15 cellular contexts compared by ENCODE assay signal in the genomic region with DNA sequence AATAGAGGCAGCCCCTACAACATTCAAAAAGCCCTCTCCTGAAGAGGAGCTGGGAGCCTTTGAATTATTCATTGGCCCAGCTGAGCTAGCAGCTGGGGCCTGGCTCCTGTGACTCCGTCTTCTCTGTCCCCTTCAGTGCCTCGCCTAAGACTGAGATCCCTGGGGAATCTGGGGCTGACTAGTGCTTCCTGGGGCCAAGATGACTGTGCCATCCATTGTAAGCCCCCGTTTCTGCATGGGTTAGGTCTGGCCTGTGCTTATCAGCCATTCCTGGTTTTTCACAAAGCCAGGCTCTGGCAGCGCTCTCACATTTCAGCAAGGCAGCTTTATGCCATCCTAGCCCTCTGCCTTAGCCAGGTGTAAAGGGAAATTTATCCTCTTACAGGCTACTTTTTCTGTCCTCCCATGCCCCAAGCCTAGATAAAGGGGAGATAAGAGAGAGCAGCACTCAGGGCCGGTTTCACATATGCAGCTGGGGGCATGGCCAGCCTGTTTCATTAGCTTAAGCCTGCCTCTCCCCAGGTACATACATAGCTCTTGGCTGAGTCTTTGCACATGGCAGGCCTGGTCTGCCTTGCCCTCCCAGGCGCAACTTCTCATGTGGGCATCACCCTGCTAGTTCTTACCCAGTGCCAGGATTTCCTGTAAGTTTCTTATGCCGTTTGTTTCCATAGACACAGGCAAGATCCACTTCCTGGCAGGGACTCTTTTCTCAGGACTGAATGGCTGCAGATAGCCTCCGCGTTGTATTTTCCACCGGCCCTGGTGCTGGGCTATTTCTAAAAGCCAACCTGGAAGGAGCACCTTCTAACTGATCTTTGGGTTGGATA. TPM values are rescaled to one million over a fixed set of nuclear protein-coding genes. Genes with fewer than 3 reads are reported as not detected.
DNase-seq lines count a peak whose midpoint lies in the region; ATAC-seq and TF ChIP-seq lines count a peak whose summit lies in the region.
"Had no signal": no experiment of that assay in that cellular context is flagged by ENCODE, and none has a peak within 500 bp of the region (broad histone marks: within the 10 kb centered on the region; RNA-seq: fewer than 3 reads in every experiment).

No MANE protein-coding gene starts in this region.

- peak overlapping the region; percentile 2 for H2AK5ac ChIP-seq in mesenchymal stem cell (ENCODE audit: low read length, severe bottlenecking)

- H3K9ac ChIP-seq in mesenchymal stem cell (ENCODE audit: low read length) = peak overlapping the region; percentile 30

- 79% methylated on average over 10 of the region's 10 CpGs for WGBS in mesenchymal stem cell

- no peak overlapping the region for H3K23ac ChIP-seq in mesenchymal stem cell (ENCODE audit: low read length in 2 of 2)

- no peak for TF ChIP-seq CTCF in A673 (conservative IDR thresholded peaks at IDR 0.05; ENCODE audit: low read depth, low read length)
- TF ChIP-seq CTCF in cardiac fibroblast (IDR thresholded peaks at IDR 0.05; ENCODE audit: low read depth, low read length) = no peak

- H3K4me2 ChIP-seq in mesenchymal stem cell (ENCODE audit: low read length, poor library complexity, severe bottlenecking) = no peak overlapping the region

- H3K79me1 ChIP-seq in mesenchymal stem cell (replicated peaks; ENCODE audit: low read length, poor library complexity, severe bottlenecking) = peaks cover 21% of the 10 kb centered on the region

- H3K4ac ChIP-seq in mesenchymal stem cell (ENCODE audit: low read depth in 1 of 2, low read length in 2 of 2) = no peak overlapping the region

- no peak overlapping the region for H3K14ac ChIP-seq in mesenchymal stem cell (ENCODE audit: low read length in 2 of 2)

- intact Hi-C loops in A673 (cut with micrococcal nuclease; ENCODE audit: unreplicated experiment) = loop anchor here (2.0 kb wide), 1 partner anchor 16 kb away; the partner anchor contains the start of genes CRAT and PTPA

- H3K4me3 ChIP-seq in A673 (ENCODE audit: low read depth, low read length, poor library complexity, severe bottlenecking) (no peak overlapping the region), cardiac fibroblast (replicated peaks in 1 of 2; ENCODE audit: low read depth in 2 of 2, low read length in 2 of 2) (no peak overlapping the region), mesenchymal stem cell (ENCODE audit: insufficient read depth in 1 of 2, low read depth in 1 of 2, low read length in 2 of 2) (no peak overlapping the region)
- H3K4me3 ChIP-seq: esophagus muscularis mucosa had no signal

- DNase-seq in A673 (ENCODE audit: low spot score) (peak; percentile 95), NCI-H2107 treated with DMSO at 0.1 percent for 48 hours (lab: John Stamatoyannopoulos, UW; ENCODE audit: unreplicated experiment) (peak; percentile 56), cardiac fibroblast (ENCODE audit: low read depth in 2 of 2) (peak; percentile 13 to 38), mesenchymal stem cell (no peak), NCI-H1930 (lab: John Stamatoyannopoulos, UW) (no peak), NCI-H2227 (lab: John Stamatoyannopoulos, UW; ENCODE audit: unreplicated experiment) (no peak)
- DNase-seq: activated CD4-positive, alpha-beta T cell treated with anti-CD3 and anti-CD28 coated beads for 1 hour; activated T-cell treated with anti-CD3 and anti-CD28 coated beads, Interleukin-2, amount 50 U/mL, for 4 hours; MM.1S; natural killer cell; NCI-H774 had no signal

- no peak overlapping the region for H4K91ac ChIP-seq in mesenchymal stem cell (ENCODE audit: low read length)

- H2BK12ac ChIP-seq in mesenchymal stem cell (ENCODE audit: low read length in 2 of 2) = no peak overlapping the region

- POLR2A ChIA-PET in A673 (lab: Charles Lee; ENCODE audit: low non-redundant PET) = no interaction called here

- BruUV-seq in A673 (replicated peaks; lab: Mats Ljungman, UMichigan) = no TSS peak

- CTCF ChIA-PET in A673 (lab: Charles Lee) = interaction anchor here (1.0 kb wide), 1 partner anchor 513 kb away, joined by 5 read pairs; no protein-coding TSS in a partner anchor

- H3K9me3 ChIP-seq in A673 (ENCODE audit: low read depth, low read length, poor library complexity, severe bottlenecking) (no peaks in the 10 kb centered on the region), mesenchymal stem cell (ENCODE audit: control insufficient read depth, low read length) (no peaks in the 10 kb centered on the region)
- H3K9me3 ChIP-seq: esophagus muscularis mucosa had no signal

- H3K27ac ChIP-seq in A673 (ENCODE audit: low read depth, low read length, poor library complexity, severe bottlenecking) (peak overlapping the region; percentile 63), mesenchymal stem cell (ENCODE audit: low read length, poor library complexity, severe bottlenecking) (no peak overlapping the region)
- H3K27ac ChIP-seq: HL-60 had no signal

- H3K18ac ChIP-seq in mesenchymal stem cell (ENCODE audit: low read depth in 1 of 2, low read length in 2 of 2) = no peak overlapping the region

- peaks cover 27% of the 10 kb centered on the region for H3K36me3 ChIP-seq in A673 (ENCODE audit: insufficient read depth, low read length, poor library complexity, severe bottlenecking)
- H3K36me3 ChIP-seq in mesenchymal stem cell (ENCODE audit: control insufficient read depth in 1 of 2, insufficient read depth in 2 of 2, low read depth in 1 of 2, low read length in 2 of 2) = peaks cover 42 to 63% of the 10 kb centered on the region in 2 experiments

- H3K27me3 ChIP-seq in A673 (replicated peaks; ENCODE audit: insufficient read depth, low read depth, low read length, poor library complexity) (no peaks in the 10 kb centered on the region), mesenchymal stem cell (ENCODE audit: control insufficient read depth in 1 of 2, insufficient read depth in 1 of 2, low read length in 2 of 2) (no peaks in the 10 kb centered on the region)
- H3K27me3 ChIP-seq: esophagus muscularis mucosa had no signal

- no peak overlapping the region for H2AFZ ChIP-seq in mesenchymal stem cell (ENCODE audit: low read depth, low read length)

- no peak overlapping the region for H2BK15ac ChIP-seq in mesenchymal stem cell (ENCODE audit: low read depth, poor library complexity, severe bottlenecking)

- peaks cover 15% of the 10 kb centered on the region for H3K4me1 ChIP-seq in A673 (ENCODE audit: insufficient read depth, low read length, poor library complexity, severe bottlenecking)
- peaks cover 13% of the 10 kb centered on the region for H3K4me1 ChIP-seq in mesenchymal stem cell (ENCODE audit: control insufficient read depth, insufficient read depth, low read depth, low read length)

- no peak overlapping the region for H2BK120ac ChIP-seq in mesenchymal stem cell (ENCODE audit: low read depth, low read length)

- H2BK5ac ChIP-seq in mesenchymal stem cell (ENCODE audit: low read depth, low read length, poor library complexity, severe bottlenecking) = no peak overlapping the region

- no peak for ATAC-seq in HG02970 (IDR thresholded peaks at IDR 0.05; ENCODE audit: low FRiP score, unreplicated experiment)
- no peak for ATAC-seq in HG03045 (IDR thresholded peaks at IDR 0.05; ENCODE audit: unreplicated experiment)
- ATAC-seq: activated T-cell treated with anti-CD3 and anti-CD28 coated beads, Interleukin-2, amount 50 U/mL, for 4 hours; natural killer cell had no signal

- H4K8ac ChIP-seq in mesenchymal stem cell (ENCODE audit: low read length) = no peak overlapping the region

RNA-seq across cellular contexts. Expression of gene PTPA, which starts 15.8 kb away (rescaled TPM):
- total RNA-seq in A673 (2021) = 153 and 157 TPM in 2 replicates
- 106 TPM for polyA plus RNA-seq in mesenchymal stem cell (2013, experiment 1 of 2)
- polyA plus RNA-seq in mesenchymal stem cell (2013, experiment 2 of 2) = 99.4 TPM

RNA-seq across cellular contexts. Expression of gene CRAT, which starts 16.4 kb away (rescaled TPM):
- total RNA-seq in A673 (2021) = 10.1 and 16.2 TPM in 2 replicates
- 22.6 TPM for polyA plus RNA-seq in mesenchymal stem cell (2013, experiment 1 of 2)
- 22.5 TPM for polyA plus RNA-seq in mesenchymal stem cell (2013, experiment 2 of 2)

RNA-seq across cellular contexts. Expression of gene DOLPP1, which starts 46.1 kb away (rescaled TPM):
- 30.2 and 30.4 TPM in 2 replicates for total RNA-seq in A673 (2021)
- polyA plus RNA-seq in mesenchymal stem cell (2013, experiment 1 of 2) = 14.0 TPM
- 13.7 TPM for polyA plus RNA-seq in mesenchymal stem cell (2013, experiment 2 of 2)

RNA-seq across cellular contexts. Expression of gene IER5L, which starts 51.1 kb away (rescaled TPM):
- total RNA-seq in A673 (2021) = 12.1 and 14.0 TPM in 2 replicates
- 26.8 TPM for polyA plus RNA-seq in mesenchymal stem cell (2013, experiment 1 of 2)
- polyA plus RNA-seq in mesenchymal stem cell (2013, experiment 2 of 2) = 26.3 TPM

Comparison
In these comparisons a context has a peak if more than half of its experiments do, and no peak if none do; other contexts are left out.
1. DNase-seq: peak in A673 (single experiment), NCI-H2107 treated with DMSO at 0.1 percent for 48 hours (single experiment) and cardiac fibroblast (2 of 2); none in mesenchymal stem cell (single experiment), NCI-H1930 (0 of 2) and NCI-H2227 (single experiment).